In genomic region chr11:120996973-120997372, GRCh38 we compare ENCODE assay signal across 23 cellular contexts.
"Had no signal": no experiment of that assay in that cellular context is flagged by ENCODE, and none has a peak within 500 bp of the region (broad histone marks: within the 10 kb centered on the region; RNA-seq: fewer than 3 reads in every experiment).

No MANE protein-coding gene starts in this region.

- H3K27ac ChIP-seq: colonic mucosa, epithelial cell of prostate, esophagus squamous epithelium, gastrocnemius medialis, heart right ventricle, left lung, lower lobe of right lung had no signal

- H3K4me3 Mint-ChIP-seq: dendritic cell treated with granulocyte-macrophage colony-stimulating factor and Interleukin-4, amounts not matched to agents 40 ng/mL and 50 ng/mL, for 4 days; effector memory CD8-positive, alpha-beta T cell; endodermal cell had no signal

- H3K4me3 ChIP-seq: colonic mucosa, esophagus squamous epithelium, gastrocnemius medialis, heart right ventricle, left lung, lower lobe of right lung had no signal

- H3K4me1 ChIP-seq: colonic mucosa, esophagus squamous epithelium, gastrocnemius medialis, heart right ventricle, left lung, lower lobe of right lung had no signal

- H3K27ac Mint-ChIP-seq: dendritic cell treated with granulocyte-macrophage colony-stimulating factor and Interleukin-4, amounts not matched to agents 40 ng/mL and 50 ng/mL, for 4 days; effector memory CD8-positive, alpha-beta T cell; endodermal cell had no signal

- DNase-seq: colonic mucosa; cortex of kidney; effector CD8-positive, alpha-beta T cell; effector memory CD8-positive, alpha-beta T cell; endodermal cell; erythroblast; esophagus squamous epithelium; foreskin fibroblast; foreskin melanocyte; gastrocnemius medialis; glutamatergic neuron; head of caudate nucleus; heart right ventricle; hippocampal formation; left cardiac atrium; left lung; left ventricle myocardium superior; lower lobe of right lung; mesenchymal stem cell; midbrain had no signal

- ATAC-seq: effector memory CD8-positive, alpha-beta T cell; esophagus mucosa; gastrocnemius medialis; heart right ventricle; left cardiac atrium; left lung; left ventricle myocardium superior; lower lobe of right lung had no signal

- H3K9me3 Mint-ChIP-seq: dendritic cell treated with granulocyte-macrophage colony-stimulating factor and Interleukin-4, amounts not matched to agents 40 ng/mL and 50 ng/mL, for 4 days; effector memory CD8-positive, alpha-beta T cell; endodermal cell had no signal

- H3K27me3 ChIP-seq: colonic mucosa, left lung had no signal

- H3K36me3 ChIP-seq: colonic mucosa, esophagus squamous epithelium, gastrocnemius medialis, heart right ventricle, left lung, lower lobe of right lung had no signal
